In the genomic region with DNA sequence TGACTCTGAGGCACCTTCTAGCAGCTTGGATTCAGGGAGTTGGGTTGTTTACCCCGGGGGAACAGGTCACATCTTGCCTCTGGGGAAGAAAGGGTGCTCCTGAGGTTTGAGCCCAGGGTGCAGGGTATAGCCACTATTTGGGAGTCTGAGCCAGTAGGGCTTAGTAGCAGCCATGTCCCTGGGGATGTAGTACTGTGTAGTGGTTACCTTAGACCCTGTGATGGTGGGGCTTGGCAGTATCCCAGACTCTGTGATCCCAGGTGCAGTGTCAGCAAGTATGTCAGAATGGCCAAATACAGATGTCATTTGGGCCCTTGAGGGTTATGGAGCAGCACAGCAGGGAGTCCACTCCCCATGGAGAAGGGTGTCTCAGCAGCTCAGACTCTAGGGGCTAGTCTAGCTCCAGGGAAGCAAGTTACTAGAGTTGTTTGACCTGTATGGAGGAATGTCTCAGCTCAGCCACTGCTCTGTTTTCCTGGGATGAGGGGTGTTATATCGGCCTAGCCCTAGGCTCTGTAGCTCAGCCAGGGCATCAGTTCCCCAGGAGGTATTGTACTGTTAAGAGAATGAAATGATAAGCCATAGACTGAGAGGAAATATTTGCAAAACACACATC, we compare ENCODE assay signal across 28 cellular contexts.
"Had no signal": no experiment of that assay in that cellular context is flagged by ENCODE, and none has a peak within 500 bp of the region (broad histone marks: within the 10 kb centered on the region; RNA-seq: fewer than 3 reads in every experiment).

No MANE protein-coding gene starts in this region.

- DNase-seq: activated CD4-positive, alpha-beta T cell treated with anti-CD3 and anti-CD28 coated beads, Interleukin-2, amount 10 ng/mL, durations not matched to agents 7 days and 5 days; activated CD4-positive, CD25-positive, alpha-beta regulatory T cell treated with anti-CD3 and anti-CD28 coated beads, Interleukin-2, amount 50 U/mL, for 72 hours; activated CD8-positive, alpha-beta memory T cell treated with anti-CD3 and anti-CD28 coated beads, Interleukin-2, amount 10 ng/mL, durations not matched to agents 7 days and 5 days; activated CD8-positive, alpha-beta T cell treated with anti-CD3 and anti-CD28 coated beads for 36 hours; activated gamma-delta T cell; activated T-cell treated with anti-CD3 and anti-CD28 coated beads for 4 hours; effector memory CD4-positive, alpha-beta T cell; glutamatergic neuron; left cardiac atrium; right lobe of liver; stimulated activated CD4-positive, alpha-beta T cell treated with anti-CD3 and anti-CD28 coated beads, Interleukin-1b, Interleukin-23, amount 100 ng/mL, for 48 hours; stomach; transverse colon; uterus had no signal

- ATAC-seq: activated CD8-positive, alpha-beta memory T cell treated with anti-CD3 and anti-CD28 coated beads, Interleukin-2, amount 10 ng/mL, durations not matched to agents 7 days and 5 days; activated CD8-positive, alpha-beta T cell treated with anti-CD3 and anti-CD28 coated beads for 36 hours; activated naive CD4-positive, alpha-beta T cell treated with anti-CD3 and anti-CD28 coated beads, Interleukin-2, amount 50 U/mL, for 72 hours; esophagus mucosa; left cardiac atrium had no signal

- H3K27me3 Mint-ChIP-seq: activated CD4-positive, alpha-beta T cell treated with anti-CD3 and anti-CD28 coated beads, Interleukin-2, amount 10 ng/mL, durations not matched to agents 7 days and 5 days; activated CD8-positive, alpha-beta memory T cell treated with anti-CD3 and anti-CD28 coated beads, Interleukin-2, amount 10 ng/mL, durations not matched to agents 7 days and 5 days; activated CD8-positive, alpha-beta T cell treated with anti-CD3 and anti-CD28 coated beads for 36 hours; central memory CD8-positive, alpha-beta T cell had no signal

- H3K4me3 Mint-ChIP-seq: activated CD4-positive, alpha-beta T cell treated with anti-CD3 and anti-CD28 coated beads, Interleukin-2, amount 10 ng/mL, durations not matched to agents 7 days and 5 days; activated CD8-positive, alpha-beta memory T cell treated with anti-CD3 and anti-CD28 coated beads, Interleukin-2, amount 10 ng/mL, durations not matched to agents 7 days and 5 days; activated CD8-positive, alpha-beta T cell treated with anti-CD3 and anti-CD28 coated beads for 36 hours; activated T-helper 1 cell treated with anti-CD3 and anti-CD28 coated beads, Interleukin-12 subunit alpha, Interleukin-12 subunit beta, Interleukin-2, Interleukin-4 antibody, amounts not matched to agents 30 ng/mL and 10 ng/mL and 1 ng/mL, durations not matched to agents 14 hours and 24 hours and 36 hours; central memory CD8-positive, alpha-beta T cell; nephron had no signal

- H3K36me3 ChIP-seq: right lobe of liver, uterus had no signal

- H3K27ac ChIP-seq: hepatocyte, parathyroid adenoma, right lobe of liver, skin epidermis, stomach, suprapubic skin, transverse colon, uterus, VCaP had no signal

- H3K9ac ChIP-seq: parathyroid adenoma had no signal

- H3K4me1 ChIP-seq: parathyroid adenoma, right lobe of liver, stomach, suprapubic skin, transverse colon, uterus had no signal

- FAIRE-seq: astrocyte, colon, endothelial cell of umbilical vein, frontal cortex had no signal

- H3K4me3 ChIP-seq: hepatocyte, right lobe of liver, skin epidermis, stomach, suprapubic skin, transverse colon, uterus had no signal

- H3K27me3 ChIP-seq: hepatocyte, right lobe of liver, stomach, suprapubic skin, transverse colon, uterus had no signal

- H3K27ac Mint-ChIP-seq: activated CD4-positive, alpha-beta T cell treated with anti-CD3 and anti-CD28 coated beads, Interleukin-2, amount 10 ng/mL, durations not matched to agents 7 days and 5 days; activated CD8-positive, alpha-beta memory T cell treated with anti-CD3 and anti-CD28 coated beads, Interleukin-2, amount 10 ng/mL, durations not matched to agents 7 days and 5 days; activated CD8-positive, alpha-beta T cell treated with anti-CD3 and anti-CD28 coated beads for 36 hours; activated naive CD4-positive, alpha-beta T cell treated with anti-CD3 and anti-CD28 coated beads, Interleukin-2, amount 50 U/mL, for 72 hours; activated T-helper 1 cell treated with anti-CD3 and anti-CD28 coated beads, Interleukin-12 subunit alpha, Interleukin-12 subunit beta, Interleukin-2, Interleukin-4 antibody, amounts not matched to agents 30 ng/mL and 10 ng/mL and 1 ng/mL, durations not matched to agents 14 hours and 24 hours and 36 hours; nephron had no signal

- H3K4me2 ChIP-seq: hepatocyte had no signal

- H3K4me1 Mint-ChIP-seq: activated CD4-positive, alpha-beta T cell treated with anti-CD3 and anti-CD28 coated beads, Interleukin-2, amount 10 ng/mL, durations not matched to agents 7 days and 5 days; activated CD8-positive, alpha-beta memory T cell treated with anti-CD3 and anti-CD28 coated beads, Interleukin-2, amount 10 ng/mL, durations not matched to agents 7 days and 5 days; nephron had no signal

- H2AFZ ChIP-seq: hepatocyte, parathyroid adenoma had no signal

- H3K9me3 ChIP-seq: right lobe of liver had no signal
